Comparison of ENCODE assay signal across 12 cellular contexts in genomic region chr3:49872801-49873281, GRCh38. TPM values are rescaled to one million over a fixed set of nuclear protein-coding genes. Genes with fewer than 3 reads are reported as not detected.
DNase-seq lines count a peak whose midpoint lies in the region; ATAC-seq, FAIRE-seq and TF ChIP-seq lines count a peak whose summit lies in the region.
"Had no signal": no experiment of that assay in that cellular context is flagged by ENCODE, and none has a peak within 500 bp of the region (broad histone marks: within the 10 kb centered on the region; RNA-seq: fewer than 3 reads in every experiment).

No MANE protein-coding gene starts in this region.

- H3K36me3 Mint-ChIP-seq in T-helper 17 cell (ENCODE audit: low read depth) = no peaks in the 10 kb centered on the region

- POLR2A ChIA-PET in HEK293 (lab: Yijun Ruan, JAX) = no interaction called here

- H3K4me3 ChIP-seq in HEK293 (ENCODE audit: low read depth, low read length) (no peak overlapping the region), gastroesophageal sphincter (no peak overlapping the region)
- H3K4me3 ChIP-seq: A549, esophagus muscularis mucosa had no signal

- no peaks in the 10 kb centered on the region for H3K36me3 ChIP-seq in HEK293 (ENCODE audit: control insufficient read depth in 2 of 2, insufficient read depth in 1 of 2, low read length in 2 of 2)
- no peaks in the 10 kb centered on the region for H3K36me3 ChIP-seq in gastroesophageal sphincter
- H3K36me3 ChIP-seq: esophagus muscularis mucosa had no signal

- H3K27ac ChIP-seq in HEK293 (ENCODE audit: extremely low read depth, low read depth, low read length) = no peak overlapping the region
- no peak overlapping the region for H3K27ac ChIP-seq in gastroesophageal sphincter
- H3K27ac ChIP-seq: A549, esophagus muscularis mucosa had no signal

- no peak for FAIRE-seq in HTR-8/SVneo (lab: Jason Lieb, UNC)
- FAIRE-seq: A549, bronchial epithelial cell had no signal

- TF ChIP-seq EP300 in gastroesophageal sphincter (IDR thresholded peaks at IDR 0.05) = no peak

- intact Hi-C loops in left colon (cut with DNase I, micrococcal nuclease) = no loop called here

- no peak for TF ChIP-seq POLR2A in gastroesophageal sphincter (IDR thresholded peaks at IDR 0.05)

- DNase-seq in NCI-H2227 (lab: John Stamatoyannopoulos, UW; ENCODE audit: unreplicated experiment) (peak; percentile 66), NCI-H2227 treated with DMSO at 0.1 percent for 48 hours (lab: John Stamatoyannopoulos, UW) (no peak), T-helper 17 cell (peak in 2 of 3 donors; percentile 24 to 34), left colon (no peak), HTR-8/SVneo (ENCODE audit: insufficient read length, low spot score) (no peak), RKO (ENCODE audit: low spot score) (no peak)

- peak overlapping the region; percentile 74 for H3K27ac Mint-ChIP-seq in T-helper 17 cell
- H3K27ac Mint-ChIP-seq: nephron had no signal

- CTCF ChIA-PET in HEK293 (lab: Yijun Ruan, JAX) = no interaction called here

- H3K9me3 ChIP-seq in HEK293 (ENCODE audit: control insufficient read depth, insufficient read depth, low read depth, low read length) (no peaks in the 10 kb centered on the region), T-helper 17 cell (ENCODE audit: control insufficient read depth, low read length, poor library complexity, severe bottlenecking) (no peaks in the 10 kb centered on the region), gastroesophageal sphincter (no peaks in the 10 kb centered on the region)
- H3K9me3 ChIP-seq: A549, esophagus muscularis mucosa had no signal

- peaks cover 13% of the 10 kb centered on the region for H3K4me1 Mint-ChIP-seq in T-helper 17 cell

- H3K27me3 ChIP-seq in gastroesophageal sphincter = peaks cover 42% of the 10 kb centered on the region

- no peak overlapping the region for H3K4me3 Mint-ChIP-seq in T-helper 17 cell
- H3K4me3 Mint-ChIP-seq: nephron had no signal

- no CpG with 5 or more reads among the region's 4 CpGs for WGBS in gastroesophageal sphincter (ENCODE audit: low coverage in 1 of 2), 2 donors

- TF ChIP-seq CTCF in HEK293 (tag by site-specific recombination; IDR thresholded peaks at IDR 0.05) = no peak
- TF ChIP-seq CTCF in gastroesophageal sphincter (IDR thresholded peaks at IDR 0.05) = no peak

- H3K4me1 ChIP-seq in HEK293 (ENCODE audit: control insufficient read depth, insufficient read depth, low read length) (no peaks in the 10 kb centered on the region), gastroesophageal sphincter (peaks cover 0 to 16% (median 9%) of the 10 kb centered on the region in 3 donors)

- peaks cover 21% of the 10 kb centered on the region for H3K27me3 Mint-ChIP-seq in T-helper 17 cell

- ATAC-seq in T-helper 17 cell = peak; percentile 84
- ATAC-seq in left colon = peak; percentile 12
- ATAC-seq in gastroesophageal sphincter = no peak
- ATAC-seq: A549 had no signal

TF ChIP-seq in HEK293, 187 proteins besides CTCF, POLR2A, EP300 and RAD21:
- TF ChIP-seq ZNF335 (tag by site-specific recombination; conservative IDR thresholded peaks at IDR 0.05) = 0 out of 2 replicates have a peak, but pooled peaks have one; percentile 28
- TF ChIP-seq PRDM4 (tag by site-specific recombination; IDR thresholded peaks at IDR 0.05) = no peak
- TF ChIP-seq ZNF398 (tag by site-specific recombination; IDR thresholded peaks at IDR 0.05) = 0 out of 2 replicates have a peak, but pooled peaks have one; percentile 10

RNA-seq across cellular contexts. Expression of gene CAMKV, which starts 3.1 kb away (rescaled TPM):
- under 1 TPM; 0.47 to 0.89 TPM for total RNA-seq in T-helper 17 cell
- total RNA-seq in left colon = under 1 TPM; 0.12 to 0.34 TPM
- total RNA-seq in gastroesophageal sphincter = not detected

RNA-seq across cellular contexts. Expression of gene TRAIP, which starts 16.5 kb away (rescaled TPM):
- total RNA-seq in T-helper 17 cell (1 to 10 TPM; 4.8 to 5.5 TPM), left colon (1 to 10 TPM; 3.2 to 5.3 TPM), gastroesophageal sphincter (1 to 10 TPM in 3 of 4 donors, under 1 TPM in 1; 0.81 to 1.8 (median 1.6) TPM)

RNA-seq across cellular contexts. Expression of gene MST1R, which starts 30.8 kb away (rescaled TPM):
- total RNA-seq in T-helper 17 cell (1 to 10 TPM in 1 of 2 donors, under 1 TPM in 1; 0.63 to 1.7 TPM), left colon (100 to 1,000 TPM; 124 to 145 TPM), gastroesophageal sphincter (1 to 10 TPM; 1.2 to 5.9 (median 2.0) TPM)

RNA-seq across cellular contexts. Expression of gene MON1A, which starts 56.8 kb away (rescaled TPM):
- total RNA-seq in T-helper 17 cell = 1 to 10 TPM; 2.3 to 4.6 TPM
- total RNA-seq in left colon = 1 to 10 TPM; 9.4 TPM
- total RNA-seq in gastroesophageal sphincter = 10 to 100 TPM in 2 of 4 donors, 1 to 10 TPM in 2; 9.0 to 21.8 (median 10.8) TPM

RNA-seq across cellular contexts. Expression of gene UBA7, which starts 59.1 kb away (rescaled TPM):
- total RNA-seq in T-helper 17 cell (100 to 1,000 TPM; 173 to 198 TPM), left colon (100 to 1,000 TPM in 1 of 2 donors, 10 to 100 TPM in 1; 71.6 to 102 TPM), gastroesophageal sphincter (10 to 100 TPM; 16.2 to 62.7 (median 31.1) TPM)

Comparison
In these comparisons a context has a peak if more than half of its experiments do, and no peak if none do; other contexts are left out.
1. DNase-seq: peak in NCI-H2227 (single experiment) and T-helper 17 cell (2 of 3); none in NCI-H2227 treated with DMSO at 0.1 percent for 48 hours (single experiment), left colon (0 of 2), HTR-8/SVneo (single experiment) and RKO (single experiment).
2. RNA of gene MST1R, which starts 30.8 kb away (total RNA-seq): 124 to 145 TPM in left colon; 1.2 to 5.9 TPM in gastroesophageal sphincter and 0.63 to 1.7 TPM in T-helper 17 cell; every median in the first group is over 10 times any median in the second.